In the genomic region with DNA sequence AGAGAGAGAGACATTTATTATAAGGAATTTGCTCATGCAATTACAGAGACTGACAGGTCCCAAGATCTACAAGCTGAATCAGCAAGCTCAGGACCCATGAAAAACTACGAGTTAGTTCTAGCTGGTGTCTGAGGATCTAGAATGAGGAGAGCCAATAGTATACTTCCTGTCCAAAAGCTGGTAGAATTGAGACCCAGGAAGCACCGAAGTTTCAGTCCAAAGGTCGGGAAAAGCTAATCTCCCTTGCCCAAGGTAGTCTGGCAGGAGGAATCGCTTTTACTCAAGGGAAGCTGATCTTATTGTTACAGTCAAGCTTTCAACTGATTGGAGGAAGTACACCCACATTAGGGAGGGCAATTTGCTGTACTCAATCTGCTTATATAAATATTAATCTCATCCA, we compare ENCODE assay signal across 16 cellular contexts.
DNase-seq lines count a peak whose midpoint lies in the region; ATAC-seq, FAIRE-seq and TF ChIP-seq lines count a peak whose summit lies in the region.
"Had no signal": no experiment of that assay in that cellular context is flagged by ENCODE, and none has a peak within 500 bp of the region (broad histone marks: within the 10 kb centered on the region; RNA-seq: fewer than 3 reads in every experiment).

No MANE protein-coding gene starts in this region.

- H3K27me3 Mint-ChIP-seq in Calu3 (ENCODE audit: unreplicated experiment): no peaks in the 10 kb centered on the region

- no peak overlapping the region for H3K4me3 Mint-ChIP-seq in Calu3 (ENCODE audit: low read depth, unreplicated experiment)
- H3K4me3 Mint-ChIP-seq: CD14-positive monocyte; CD8-positive, alpha-beta T cell had no signal

- TF ChIP-seq POLR2A in K562 (conservative IDR thresholded peaks at IDR 0.05): no peak
- TF ChIP-seq POLR2A in right lobe of liver (IDR thresholded peaks at IDR 0.05): no peak

- no peak overlapping the region for H3K27ac Mint-ChIP-seq in Calu3 (ENCODE audit: unreplicated experiment)
- H3K27ac Mint-ChIP-seq: CD14-positive monocyte; CD8-positive, alpha-beta T cell had no signal

- H3K9me1 ChIP-seq in K562 (ENCODE audit: control insufficient read depth, insufficient read depth, low read length): no peaks in the 10 kb centered on the region

- peaks cover 4% of the 10 kb centered on the region for H3K9me3 Mint-ChIP-seq in Calu3 (ENCODE audit: low read depth, unreplicated experiment)
- H3K9me3 Mint-ChIP-seq: CD8-positive, alpha-beta T cell had no signal

- CTCF ChIA-PET in K562 (lab: Yijun Ruan, JAX; ENCODE audit: low intra/inter-chr PET ratio) (no interaction called here), Calu3 (lab: Charles Lee) (interaction anchor here (0.6 to 1.0 kb wide), 2 partner anchors 13 to 402 kb away, joined by 4 to 5 read pairs; no protein-coding TSS in a partner anchor)

- ATAC-seq in K562 (no peak), right lobe of liver (peak; percentile 84 to 88 (median 86)), GM19023 (IDR thresholded peaks at IDR 0.05; ENCODE audit: unreplicated experiment) (no peak), GM18511 (IDR thresholded peaks at IDR 0.05; ENCODE audit: unreplicated experiment) (no peak)
- ATAC-seq: CD8-positive, alpha-beta T cell; GM12878 had no signal

- peak; percentile 57 for FAIRE-seq in K562 (lab: Jason Lieb, UNC)
- FAIRE-seq: GM12878, GM18507, H1 had no signal

- BruUV-seq in K562 (replicated peaks; lab: Mats Ljungman, UMichigan) (no TSS peak), Calu3 (replicated peaks; lab: Mats Ljungman, UMichigan) (no TSS peak)

- POLR2A ChIA-PET in K562 (lab: Yijun Ruan, JAX): interaction anchor here (0.9 kb wide), 1 partner anchor 12 kb away, joined by 3 read pairs; no protein-coding TSS in a partner anchor

- no peak for TF ChIP-seq CTCF in K562 (IDR thresholded peaks at IDR 0.05 in 2 of 3, conservative IDR thresholded peaks at IDR 0.05 in 1 of 3; ENCODE audit: insufficient read depth in 2 of 3, low read depth in 1 of 3, low read length in 3 of 3)
- no peak for TF ChIP-seq CTCF in right lobe of liver (IDR thresholded peaks at IDR 0.05)
- no peak for TF ChIP-seq CTCF in Calu3 (IDR thresholded peaks at IDR 0.05; ENCODE audit: unreplicated experiment)

- H3K4me3 ChIP-seq in K562 (no peak overlapping the region), right lobe of liver (no peak overlapping the region)
- H3K4me3 ChIP-seq: GM12878, HAP-1 had no signal

- H3K27ac ChIP-seq in K562 (ENCODE audit: extremely low read depth, low read depth, low read length) (no peak overlapping the region), right lobe of liver (no peak overlapping the region)

- TF ChIP-seq EP300 in K562 (IDR thresholded peaks at IDR 0.05; ENCODE audit: low read length): no peak

- no peaks in the 10 kb centered on the region for H4K20me1 ChIP-seq in K562 (replicated peaks; ENCODE audit: control insufficient read depth, insufficient read depth, low read length)

- 85% methylated on average over 4 of the region's 4 CpGs for WGBS in K562 (ENCODE audit: insufficient coverage, low coverage, missing lambda C conversion rate)
- WGBS in right lobe of liver (ENCODE audit: insufficient coverage, low coverage, low lambda C conversion rate, missing lambda C conversion rate): 34% methylated on average over 4 of the region's 4 CpGs

- H3K9me3 ChIP-seq in K562 (replicated peaks; ENCODE audit: control insufficient read depth, insufficient read depth, low read depth, low read length) (no peaks in the 10 kb centered on the region), right lobe of liver (no peaks in the 10 kb centered on the region)
- H3K9me3 ChIP-seq: HAP-1 had no signal

- DNase-seq in HuH-7 (ENCODE audit: low spot score): peak; percentile 26
- no peak for DNase-seq in K562 (ENCODE audit: extremely low read depth in 1 of 4, low spot score in 3 of 4)
- no peak for DNase-seq in right lobe of liver
- DNase-seq in NCI-H446 treated with DMSO at 0.1 percent for 48 hours (lab: John Stamatoyannopoulos, UW): no peak
- no peak for DNase-seq in Calu3
- DNase-seq: CD8-positive, alpha-beta T cell; COR-L47; DMS79; Karpas-422 had no signal

- intact Hi-C loops in K562 (cut with micrococcal nuclease) (no loop called here), right lobe of liver (cut with DNase I) (no loop called here), Calu3 (cut with micrococcal nuclease; ENCODE audit: unreplicated experiment) (no loop called here)

- no peak overlapping the region for H3K4me2 ChIP-seq in K562 (ENCODE audit: insufficient read depth, low read length)

- H3K9ac ChIP-seq in K562 (ENCODE audit: insufficient read depth in 1 of 2, low read depth in 2 of 2, low read length in 2 of 2): no peak overlapping the region

- H3K4me1 ChIP-seq in K562 (replicated peaks in 1 of 2; ENCODE audit: control insufficient read depth in 2 of 2, insufficient read depth in 2 of 2, low read length in 2 of 2) (no peaks in the 10 kb centered on the region), right lobe of liver (peaks cover 0 to 5% (median 2%) of the 10 kb centered on the region in 4 donors)
- H3K4me1 ChIP-seq: HAP-1 had no signal

- in situ Hi-C loops in K562 (cut with MboI): no loop called here

- peaks cover 4% of the 10 kb centered on the region; the same call in 1 of the 3 replicates for H3K36me3 ChIP-seq in K562 (ENCODE audit: control insufficient read depth, insufficient read depth, low read length)
- H3K36me3 ChIP-seq in right lobe of liver: no peaks in the 10 kb centered on the region
- H3K36me3 ChIP-seq: HAP-1 had no signal

- H3K79me2 ChIP-seq in K562 (ENCODE audit: control insufficient read depth, insufficient read depth, low read length): no peaks in the 10 kb centered on the region

- H2AFZ ChIP-seq in K562 (ENCODE audit: low read depth, low read length): no peak overlapping the region

- no peak for TF ChIP-seq RAD21 in K562 (CRISPR knock-in tag; conservative IDR thresholded peaks at IDR 0.05 in 1 of 2, IDR thresholded peaks at IDR 0.05 in 1 of 2)

- no peaks in the 10 kb centered on the region for H3K36me3 Mint-ChIP-seq in Calu3 (ENCODE audit: insufficient read depth, unreplicated experiment)
- H3K36me3 Mint-ChIP-seq: CD14-positive monocyte; CD8-positive, alpha-beta T cell had no signal

- H3K4me1 Mint-ChIP-seq in Calu3 (ENCODE audit: low read depth, unreplicated experiment): no peaks in the 10 kb centered on the region
- H3K4me1 Mint-ChIP-seq: CD14-positive monocyte had no signal

- H3K27me3 ChIP-seq in K562 (ENCODE audit: control insufficient read depth in 2 of 2, insufficient read depth in 2 of 2, low read length in 2 of 2): no peaks in the 10 kb centered on the region
- H3K27me3 ChIP-seq in right lobe of liver: no peaks in the 10 kb centered on the region

TF ChIP-seq in K562, 482 proteins besides CTCF, POLR2A, EP300 and RAD21:
- TF ChIP-seq TRIM28 (IDR thresholded peaks at IDR 0.05) (no peak), ZKSCAN8 (CRISPR knock-in tag; IDR thresholded peaks at IDR 0.05) (no peak), ZNF695 (CRISPR knock-in tag; IDR thresholded peaks at IDR 0.05) (no peak), BCL6 (CRISPR knock-in tag; IDR thresholded peaks at IDR 0.05) (no peak)

Comparison
In these comparisons a context has a peak if more than half of its experiments do, and no peak if none do; other contexts are left out.
1. ATAC-seq: peak in right lobe of liver (4 of 4); none in K562 (single experiment), GM19023 (single experiment) and GM18511 (single experiment).